ENCODE assay signal across 37 cellular contexts in the genomic region with DNA sequence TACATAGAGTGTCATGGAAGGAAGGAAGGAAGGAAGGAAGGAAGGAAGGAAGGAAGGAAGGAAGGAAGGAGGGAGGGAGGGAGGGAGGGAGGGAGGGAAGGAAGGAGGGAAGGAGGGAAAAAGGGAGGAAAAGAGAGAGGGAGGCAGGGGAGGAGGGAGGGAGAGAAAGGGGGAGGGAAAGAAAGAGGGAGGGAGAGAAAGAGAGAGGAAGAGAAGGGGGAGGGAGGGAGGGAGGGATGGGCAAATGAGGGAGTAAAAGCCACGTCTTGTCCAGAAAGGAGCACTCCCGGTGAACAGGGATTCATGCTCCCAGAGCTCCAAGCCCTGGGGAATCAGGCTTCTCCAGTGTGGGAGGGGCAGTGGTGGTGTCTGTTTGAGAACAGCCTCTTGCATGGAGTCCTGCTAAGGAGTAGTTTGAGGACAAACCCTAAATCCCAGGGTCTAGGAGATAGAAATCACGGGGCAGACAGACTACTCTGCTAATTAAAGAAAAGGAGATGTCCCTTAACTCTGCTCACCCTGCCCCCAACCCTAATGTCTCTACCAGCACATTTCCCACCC.
"Had no signal": no experiment of that assay in that cellular context is flagged by ENCODE, and none has a peak within 500 bp of the region (broad histone marks: within the 10 kb centered on the region; RNA-seq: fewer than 3 reads in every experiment).

No MANE protein-coding gene starts in this region.

- FAIRE-seq: astrocyte, TTC549 had no signal

- H3K27ac ChIP-seq: adrenal gland, body of pancreas, brain microvascular endothelial cell, breast epithelium, VCaP had no signal

- H3K4me3 ChIP-seq: adrenal gland, body of pancreas, breast epithelium had no signal

- H3K4me1 ChIP-seq: adrenal gland, body of pancreas, breast epithelium had no signal

- ATAC-seq: activated CD4-positive, alpha-beta T cell treated with anti-CD3 and anti-CD28 coated beads for 36 hours; activated CD4-positive, CD25-positive, alpha-beta regulatory T cell treated with anti-CD3 and anti-CD28 coated beads, Interleukin-2, amount 50 U/mL, for 24 hours; activated CD8-positive, alpha-beta memory T cell treated with anti-CD3 and anti-CD28 coated beads, Interleukin-2, amount 10 ng/mL, durations not matched to agents 7 days and 5 days; activated CD8-positive, alpha-beta T cell treated with anti-CD3 and anti-CD28 coated beads, Interleukin-2, amount 10 ng/mL, durations not matched to agents 7 days and 5 days; activated naive CD4-positive, alpha-beta T cell treated with anti-CD3 and anti-CD28 coated beads, Interleukin-2, amount 50 U/mL, for 72 hours; activated T-cell treated with anti-CD3 and anti-CD28 coated beads, Interleukin-2, amount 50 U/mL, for 72 hours; activated T-helper 17 cell treated with anti-CD3 and anti-CD28 coated beads, Interleukin-2, amount 50 U/mL, for 72 hours; body of pancreas; WTC11 had no signal

- DNase-seq: activated CD4-positive, alpha-beta memory T cell treated with anti-CD3 and anti-CD28 coated beads, Interleukin-2, amount 10 ng/mL, durations not matched to agents 7 days and 5 days; activated CD4-positive, alpha-beta T cell treated with anti-CD3 and anti-CD28 coated beads for 1 hour; activated CD4-positive, alpha-beta T cell treated with anti-CD3 and anti-CD28 coated beads for 36 hours; activated CD4-positive, alpha-beta T cell treated with anti-CD3 and anti-CD28 coated beads for 48 hours; activated CD4-positive, alpha-beta T cell treated with anti-CD3 and anti-CD28 coated beads, Interleukin-2, amount 10 ng/mL, durations not matched to agents 7 days and 5 days; activated CD4-positive, alpha-beta T cell treated with anti-CD3 and anti-CD28 coated beads, Interleukin-2, amount 50 U/mL, for 48 hours; activated CD4-positive, CD25-positive, alpha-beta regulatory T cell; activated CD8-positive, alpha-beta memory T cell treated with anti-CD3 and anti-CD28 coated beads for 24 hours; activated CD8-positive, alpha-beta memory T cell treated with anti-CD3 and anti-CD28 coated beads, Interleukin-2, amount 10 ng/mL, durations not matched to agents 7 days and 5 days; activated CD8-positive, alpha-beta memory T cell treated with anti-CD3 and anti-CD28 coated beads, Interleukin-2, amount 50 U/mL, for 48 hours; activated CD8-positive, alpha-beta T cell treated with anti-CD3 and anti-CD28 coated beads, Interleukin-2, amount 10 ng/mL, durations not matched to agents 7 days and 5 days; activated effector memory CD4-positive, alpha-beta T cell treated with anti-CD3 and anti-CD28 coated beads, Interleukin-2, amount 50 U/mL, for 16 hours; activated gamma-delta T cell treated with Interleukin-2 at 50 U/mL for 16 hours; activated naive CD4-positive, alpha-beta T cell; activated naive CD4-positive, alpha-beta T cell treated with anti-CD3 and anti-CD28 coated beads for 36 hours; activated naive CD4-positive, alpha-beta T cell treated with anti-CD3 and anti-CD28 coated beads, Interleukin-2, amount 50 U/mL, for 16 hours; activated naive CD8-positive, alpha-beta T cell treated with anti-CD3 and anti-CD28 coated beads for 36 hours; activated T-cell treated with anti-CD3 and anti-CD28 coated beads, Interleukin-2, amount 50 U/mL, for 24 hours; activated T-cell treated with anti-CD3 and anti-CD28 coated beads, Interleukin-2, amount 50 U/mL, for 72 hours; adrenal gland; amniotic stem cell; aorta; body of pancreas; brain microvascular endothelial cell; caudate nucleus; cerebellar nuclear complex; T-helper 1 cell; T-helper 2 cell; T-helper 9 cell had no signal

- H3K9me3 ChIP-seq: adrenal gland, body of pancreas, breast epithelium had no signal

- H3K36me3 ChIP-seq: adrenal gland, brain microvascular endothelial cell, breast epithelium had no signal
